ENCODE assay signal across 8 cellular contexts in the genomic region with DNA sequence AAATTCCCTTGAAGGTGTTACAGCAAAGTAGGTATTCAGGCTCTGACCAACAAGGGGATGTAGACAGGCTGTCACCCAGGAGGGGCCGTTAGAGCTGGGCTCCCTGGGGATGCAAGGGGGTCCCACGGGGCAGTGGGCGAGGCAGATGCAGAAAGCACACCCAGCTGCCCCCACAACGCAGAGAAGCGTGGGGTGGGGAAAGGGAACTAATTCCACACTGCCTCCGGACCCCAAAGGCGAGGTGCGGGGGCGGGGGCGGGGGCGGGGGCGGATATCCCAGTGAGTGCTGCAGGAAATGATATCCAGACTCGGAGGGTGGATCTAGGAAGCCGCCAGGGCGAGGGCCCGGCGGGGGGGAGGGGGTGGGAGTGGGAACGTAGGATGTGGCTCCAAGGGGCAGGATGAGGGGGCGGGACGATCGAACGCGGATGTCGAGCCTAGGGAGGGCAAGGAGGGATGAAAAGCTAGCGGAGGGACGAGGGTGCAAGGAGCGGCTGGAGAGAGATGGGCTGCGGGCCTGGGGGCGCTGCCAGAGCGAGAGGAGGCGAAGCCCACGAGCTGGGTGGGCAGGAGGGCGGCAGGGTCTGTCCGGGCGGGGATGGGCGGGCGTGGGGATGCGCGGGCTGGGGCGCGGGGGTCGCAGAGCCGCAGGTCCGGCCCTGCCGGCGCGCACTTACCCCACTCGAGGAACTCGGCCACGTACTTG. TPM values are rescaled to one million over a fixed set of nuclear protein-coding genes. Genes with fewer than 3 reads are reported as not detected.
DNase-seq lines count a peak whose midpoint lies in the region; ATAC-seq, FAIRE-seq and TF ChIP-seq lines count a peak whose summit lies in the region.

No MANE protein-coding gene starts in this region.

- dilution Hi-C loops in endothelial cell of umbilical vein (cut with MboI; ENCODE audit: extremely low pct_ligation_motif_present, low sequenced_read_pairs), result no loop called here

- H3K9me1 ChIP-seq in endothelial cell of umbilical vein (replicated peaks; ENCODE audit: control insufficient read depth, extremely low read depth, insufficient read depth, low read length), result no peaks in the 10 kb centered on the region

- POLR2A ChIA-PET in HCT116 (lab: Charles Lee) (interaction anchor here (0.6 to 1.3 kb wide), 2 partner anchors 12 to 37 kb away, joined by 3 to 4 read pairs; no protein-coding TSS in a partner anchor), RWPE1 (lab: Yijun Ruan, JAX; ENCODE audit: low non-redundant PET) (interaction anchor here (0.7 kb wide), 1 partner anchor 29 kb away, joined by 3 read pairs; no protein-coding TSS in a partner anchor), endothelial cell of umbilical vein (lab: Charles Lee) (interaction anchor here (0.5 to 1.2 kb wide), 6 partner anchors 18 to 76 kb away, joined by 3 to 8 read pairs (median 4); no protein-coding TSS in a partner anchor)

- no peak overlapping the region for H3K4me3 ChIP-seq in CD4-positive, CD25-positive, alpha-beta regulatory T cell (ENCODE audit: low read depth, low read length)
- peak overlapping the region; percentile 76 to 79 for H3K4me3 ChIP-seq in HCT116 (replicated peaks in 1 of 2; ENCODE audit: low read depth in 1 of 2, low read length in 2 of 2)
- peak overlapping the region; percentile 93 to 96 (median 95) for H3K4me3 ChIP-seq in endothelial cell of umbilical vein (replicated peaks in 1 of 3; ENCODE audit: insufficient read depth in 1 of 3, low read depth in 1 of 3, low read length in 3 of 3)
- peak overlapping the region; percentile 83 to 90 for H3K4me3 ChIP-seq in mucosa of rectum (ENCODE audit: low read length in 2 of 2)

- no peak overlapping the region for H3K27ac Mint-ChIP-seq in CD4-positive, CD25-positive, alpha-beta regulatory T cell

- H3K27me3 ChIP-seq in CD4-positive, CD25-positive, alpha-beta regulatory T cell (ENCODE audit: control insufficient read depth, insufficient read depth, low read length), result peaks cover 6% of the 10 kb centered on the region
- H3K27me3 ChIP-seq in HCT116 (ENCODE audit: insufficient read depth, low read length) (no peaks in the 10 kb centered on the region), endothelial cell of umbilical vein (ENCODE audit: control insufficient read depth in 2 of 2, insufficient read depth in 2 of 2, low read length in 2 of 2) (no peaks in the 10 kb centered on the region), mucosa of rectum (ENCODE audit: control insufficient read depth in 2 of 2, insufficient read depth in 2 of 2, low read length in 2 of 2) (no peaks in the 10 kb centered on the region)

- H3K79me2 ChIP-seq in HCT116 (ENCODE audit: insufficient read depth, low read length) (peaks cover 47% of the 10 kb centered on the region), endothelial cell of umbilical vein (ENCODE audit: control insufficient read depth, insufficient read depth, low read length) (peaks cover 50% of the 10 kb centered on the region)

- peaks cover 0 to 2% (median 0%) of the 10 kb centered on the region in 7 donors for H3K9me3 Mint-ChIP-seq in CD4-positive, CD25-positive, alpha-beta regulatory T cell

- intact Hi-C loops in HCT116 (cut with micrococcal nuclease), result no loop called here
- intact Hi-C loops in endothelial cell of umbilical vein (cut with micrococcal nuclease), result loop anchor here (1.0 to 5.0 kb wide), 5 partner anchors 10 to 84 kb away; no protein-coding TSS in a partner anchor

- TF ChIP-seq POLR2A in HCT116 (IDR thresholded peaks at IDR 0.05; ENCODE audit: borderline replicate concordance, extremely low read depth, insufficient read depth, insufficient read length), result no peak
- peak; percentile 70 for TF ChIP-seq POLR2A in endothelial cell of umbilical vein (IDR thresholded peaks at IDR 0.05; ENCODE audit: low read depth, low read length)

- H3K36me3 ChIP-seq in CD4-positive, CD25-positive, alpha-beta regulatory T cell (ENCODE audit: control insufficient read depth, insufficient read depth, low read length), result no peaks in the 10 kb centered on the region
- 0 out of 4 replicates have a peak, but pooled peaks cover 0 to 3% of the 10 kb centered on the region in 2 experiments for H3K36me3 ChIP-seq in HCT116 (ENCODE audit: control insufficient read depth in 1 of 2, insufficient read depth in 2 of 2, low read length in 2 of 2)
- no peaks in the 10 kb centered on the region for H3K36me3 ChIP-seq in endothelial cell of umbilical vein (ENCODE audit: control insufficient read depth in 2 of 2, extremely low read depth in 1 of 2, insufficient read depth in 2 of 2, low read length in 2 of 2)
- no peaks in the 10 kb centered on the region for H3K36me3 ChIP-seq in mucosa of rectum (ENCODE audit: control insufficient read depth in 2 of 2, insufficient read depth in 2 of 2, low read length in 2 of 2)

- no peak for TF ChIP-seq CTCF in HCT116 (IDR thresholded peaks at IDR 0.05 in 2 of 3, conservative IDR thresholded peaks at IDR 0.05 in 1 of 3; ENCODE audit: borderline replicate concordance in 1 of 3, insufficient read depth in 1 of 3, low read depth in 2 of 3, low read length in 2 of 3)
- no peak for TF ChIP-seq CTCF in RWPE1 (conservative IDR thresholded peaks at IDR 0.05; ENCODE audit: low read depth)
- TF ChIP-seq CTCF in endothelial cell of umbilical vein (IDR thresholded peaks at IDR 0.05; ENCODE audit: extremely low read depth in 1 of 2, insufficient read depth in 1 of 2, low read depth in 1 of 2, low read length in 2 of 2), result no peak

- peaks cover 7 to 23% (median 14%) of the 10 kb centered on the region in 4 donors for H3K4me1 Mint-ChIP-seq in CD4-positive, CD25-positive, alpha-beta regulatory T cell

- RAD21 ChIA-PET in HCT116 (lab: Charles Lee; ENCODE audit: low non-redundant PET in 1 of 2, low total read pairs in 2 of 2, uncharacterized antibody in 2 of 2, unreplicated experiment in 2 of 2), result interaction anchor here in 1 of 2 experiments (0.6 kb wide), 1 partner anchor 229 kb away, joined by 3 read pairs; no protein-coding TSS in a partner anchor

- no peak for ATAC-seq in CD4-positive, CD25-positive, alpha-beta regulatory T cell (ENCODE audit: low read depth in 2 of 2)
- peak; percentile 22 for ATAC-seq in HCT116
- no peak for ATAC-seq in GM18873 (IDR thresholded peaks at IDR 0.05; ENCODE audit: low FRiP score, unreplicated experiment)

- H3K9ac ChIP-seq in HCT116 (ENCODE audit: low read length), result peak overlapping the region; percentile 76
- peak overlapping the region; percentile 86 for H3K9ac ChIP-seq in endothelial cell of umbilical vein (replicated peaks; ENCODE audit: extremely low read depth, insufficient read depth, low read length)
- H3K9ac ChIP-seq in mucosa of rectum (ENCODE audit: low read depth in 1 of 2, low read length in 2 of 2), result peak overlapping the region; percentile 79 to 88

- FAIRE-seq in endothelial cell of umbilical vein (lab: Jason Lieb, UNC) (peak; percentile 76), GM19239 (lab: Jason Lieb, UNC) (no peak)

- no peaks in the 10 kb centered on the region; the same call in 1 of the 2 replicates for H4K20me1 ChIP-seq in HCT116 (ENCODE audit: insufficient read depth)
- peaks cover 8% of the 10 kb centered on the region for H4K20me1 ChIP-seq in endothelial cell of umbilical vein (replicated peaks; ENCODE audit: control insufficient read depth, extremely low read depth, insufficient read depth, low read length)

- H3K9me3 ChIP-seq in CD4-positive, CD25-positive, alpha-beta regulatory T cell (ENCODE audit: control insufficient read depth in 2 of 2, low read length in 2 of 2), result no peaks in the 10 kb centered on the region
- H3K9me3 ChIP-seq in HCT116 (ENCODE audit: control insufficient read depth in 1 of 2, insufficient read depth in 1 of 2, low read depth in 1 of 2, low read length in 2 of 2) (no peaks in the 10 kb centered on the region), endothelial cell of umbilical vein (replicated peaks; ENCODE audit: control insufficient read depth, insufficient read depth, low read length) (no peaks in the 10 kb centered on the region), mucosa of rectum (ENCODE audit: control insufficient read depth in 2 of 2, low read length in 2 of 2) (no peaks in the 10 kb centered on the region)

- CTCF ChIA-PET in HCT116 (lab: Charles Lee) (no interaction called here), RWPE1 (lab: Yijun Ruan, JAX) (interaction anchor here (0.5 to 1.1 kb wide), 4 partner anchors 18 to 619 kb away, joined by 3 to 9 read pairs (median 4); no protein-coding TSS in a partner anchor), endothelial cell of umbilical vein (lab: Charles Lee) (interaction anchor here (0.7 to 2.6 kb wide), 7 partner anchors 12 to 130 kb away, joined by 3 to 11 read pairs (median 6); no protein-coding TSS in a partner anchor)

- BruUV-seq in HCT116 (replicated peaks; lab: Mats Ljungman, UMichigan), result no TSS peak
- BruUV-seq in endothelial cell of umbilical vein (replicated peaks; lab: Mats Ljungman, UMichigan), result no TSS peak

- peaks cover 4% of the 10 kb centered on the region for H3K4me1 ChIP-seq in CD4-positive, CD25-positive, alpha-beta regulatory T cell (ENCODE audit: control insufficient read depth, insufficient read depth, low read length, poor library complexity, severe bottlenecking)
- H3K4me1 ChIP-seq in HCT116 (ENCODE audit: control insufficient read depth in 1 of 2, insufficient read depth in 2 of 2, low read length in 2 of 2), result peaks cover 9 to 22% of the 10 kb centered on the region in 2 experiments; a peak in 3 of 4 replicates
- peaks cover 22% of the 10 kb centered on the region for H3K4me1 ChIP-seq in endothelial cell of umbilical vein (ENCODE audit: control insufficient read depth, extremely low read depth, insufficient read depth, low read length)
- H3K4me1 ChIP-seq in mucosa of rectum (ENCODE audit: control insufficient read depth in 2 of 2, insufficient read depth in 2 of 2, low read length in 2 of 2), result peaks cover 11 to 12% of the 10 kb centered on the region in 2 donors

- H3K27me3 Mint-ChIP-seq in CD4-positive, CD25-positive, alpha-beta regulatory T cell, result peaks cover 6% of the 10 kb centered on the region

- no peak for TF ChIP-seq RAD21 in HCT116 (IDR thresholded peaks at IDR 0.05; ENCODE audit: low read depth)

- no peak overlapping the region for H2AFZ ChIP-seq in HCT116 (ENCODE audit: low read depth, low read length, poor library complexity, severe bottlenecking)
- H2AFZ ChIP-seq in endothelial cell of umbilical vein (ENCODE audit: low read depth, low read length), result peak overlapping the region; percentile 42

- H3K27ac ChIP-seq in CD4-positive, CD25-positive, alpha-beta regulatory T cell (ENCODE audit: insufficient read depth, low read length, poor library complexity, severe bottlenecking), result no peak overlapping the region
- H3K27ac ChIP-seq in HCT116 (ENCODE audit: low read depth, low read length) (peak overlapping the region; percentile 97), RWPE1 (peak overlapping the region; percentile 94), endothelial cell of umbilical vein (ENCODE audit: insufficient read depth, low read depth, low read length) (peak overlapping the region; percentile 91), mucosa of rectum (ENCODE audit: low read depth in 2 of 2, low read length in 2 of 2) (peak overlapping the region; percentile 86 to 94)

- H3K4me2 ChIP-seq in HCT116 (ENCODE audit: low read length) (peak overlapping the region; percentile 91), endothelial cell of umbilical vein (ENCODE audit: insufficient read depth, low read length) (peak overlapping the region; percentile 95)

- H3K9me2 ChIP-seq in HCT116 (ENCODE audit: insufficient read depth), result no peaks in the 10 kb centered on the region

- H3K36me3 Mint-ChIP-seq in CD4-positive, CD25-positive, alpha-beta regulatory T cell, result no peaks in the 10 kb centered on the region

- DNase-seq in CD4-positive, CD25-positive, alpha-beta regulatory T cell, result no peak
- no peak for DNase-seq in HCT116 (ENCODE audit: low read depth, low spot score)
- DNase-seq in RWPE1 (ENCODE audit: low spot score), result no peak
- DNase-seq in endothelial cell of umbilical vein (ENCODE audit: low read depth, low spot score), result peak; percentile 88
- no peak for DNase-seq in GM19239 (ENCODE audit: insufficient read length, low spot score)
- no peak for DNase-seq in activated gamma-delta T cell treated with Interleukin-2 at 50 U/mL for 16 hours

- H3K4me3 Mint-ChIP-seq in CD4-positive, CD25-positive, alpha-beta regulatory T cell, result peak overlapping the region; percentile 76 to 91 (median 84)

RNA-seq across cellular contexts. Expression of gene CDC42BPB, which starts 0.9 kb away (rescaled TPM):
- 19.2 TPM for total RNA-seq in CD4-positive, CD25-positive, alpha-beta regulatory T cell
- polyA plus RNA-seq in CD4-positive, CD25-positive, alpha-beta regulatory T cell, result under 1 TPM; 0.08 to 0.91 (median 0.36) TPM
- total RNA-seq in HCT116 (2021; ENCODE audit: unreplicated experiment) (85.6 TPM), endothelial cell of umbilical vein (131 and 136 TPM in 2 replicates)
- 81.0 and 89.0 TPM in 2 replicates for polyA plus RNA-seq in HCT116 (2012)
- 82.6 and 93.7 TPM in 2 replicates for polyA plus RNA-seq in endothelial cell of umbilical vein
- 91.3 and 93.3 TPM in 2 replicates for polyA plus RNA-seq in endothelial cell of umbilical vein (2011; cell fraction: cytosol; rRNA removed)
- 301 and 323 TPM in 2 replicates for polyA plus RNA-seq in endothelial cell of umbilical vein (2011; cell fraction: nucleus; rRNA removed)
- polyA plus RNA-seq in endothelial cell of umbilical vein (2012), result 81.5 and 92.0 TPM in 2 replicates
- 217 and 238 TPM in 2 replicates for polyA minus RNA-seq in endothelial cell of umbilical vein
- 43.9 TPM for polyA minus RNA-seq in endothelial cell of umbilical vein (2011; cell fraction: cytosol; rRNA and poly(A)+ RNA removed)
- polyA minus RNA-seq in endothelial cell of umbilical vein (2011; cell fraction: nucleus; rRNA and poly(A)+ RNA removed), result 147 and 209 TPM in 2 replicates

RNA-seq across cellular contexts. Expression of gene LBHD2, which starts 27.5 kb away (rescaled TPM):
- not detected for total RNA-seq in CD4-positive, CD25-positive, alpha-beta regulatory T cell
- polyA plus RNA-seq in CD4-positive, CD25-positive, alpha-beta regulatory T cell, result not detected
- not detected for total RNA-seq in HCT116 (2021; ENCODE audit: unreplicated experiment)
- polyA plus RNA-seq in HCT116 (2012), result not detected in 2 replicates
- not detected in 2 replicates for total RNA-seq in endothelial cell of umbilical vein
- not detected in 2 replicates for polyA plus RNA-seq in endothelial cell of umbilical vein
- not detected in 2 replicates for polyA plus RNA-seq in endothelial cell of umbilical vein (2011; cell fraction: cytosol; rRNA removed)
- polyA plus RNA-seq in endothelial cell of umbilical vein (2011; cell fraction: nucleus; rRNA removed), result not detected in 2 replicates
- polyA plus RNA-seq in endothelial cell of umbilical vein (2012), result not detected in 2 replicates
- polyA minus RNA-seq in endothelial cell of umbilical vein, result not detected in 2 replicates
- polyA minus RNA-seq in endothelial cell of umbilical vein (2011; cell fraction: cytosol; rRNA and poly(A)+ RNA removed), result not detected
- polyA minus RNA-seq in endothelial cell of umbilical vein (2011; cell fraction: nucleus; rRNA and poly(A)+ RNA removed), result not detected in 2 replicates

RNA-seq across cellular contexts. Expression of gene EXOC3L4, which starts 38.0 kb away (rescaled TPM):
- total RNA-seq in CD4-positive, CD25-positive, alpha-beta regulatory T cell, result not detected
- polyA plus RNA-seq in CD4-positive, CD25-positive, alpha-beta regulatory T cell, result not detected
- not detected for total RNA-seq in HCT116 (2021; ENCODE audit: unreplicated experiment)
- polyA plus RNA-seq in HCT116 (2012), result 0.15 and 0.34 TPM in 2 replicates
- total RNA-seq in endothelial cell of umbilical vein, result not detected in 2 replicates
- polyA plus RNA-seq in endothelial cell of umbilical vein, result not detected in 2 replicates
- polyA plus RNA-seq in endothelial cell of umbilical vein (2011; cell fraction: cytosol; rRNA removed), result not detected in 2 replicates
- polyA plus RNA-seq in endothelial cell of umbilical vein (2011; cell fraction: nucleus; rRNA removed), result not detected in 2 replicates
- not detected in 2 replicates for polyA plus RNA-seq in endothelial cell of umbilical vein (2012)
- polyA minus RNA-seq in endothelial cell of umbilical vein, result not detected in 2 replicates
- not detected for polyA minus RNA-seq in endothelial cell of umbilical vein (2011; cell fraction: cytosol; rRNA and poly(A)+ RNA removed)
- not detected in 2 replicates for polyA minus RNA-seq in endothelial cell of umbilical vein (2011; cell fraction: nucleus; rRNA and poly(A)+ RNA removed)
